Comparison of ENCODE assay signal across 14 cellular contexts in genomic region chr3:140440446-140440845, GRCh38.
A peak's percentile ranks its signal among the peaks of the same experiment; 100 is the strongest.
DNase-seq lines count a peak whose midpoint lies in the region; ATAC-seq and TF ChIP-seq lines count a peak whose summit lies in the region.
"Had no signal": no experiment of that assay in that cellular context is flagged by ENCODE, and none has a peak within 500 bp of the region (broad histone marks: within the 10 kb centered on the region; RNA-seq: fewer than 3 reads in every experiment).

No MANE protein-coding gene starts in this region.

- H3K27me3 ChIP-seq in PC-3 (ENCODE audit: low read length) (no peaks in the 10 kb centered on the region), mesenchymal stem cell (ENCODE audit: control insufficient read depth in 1 of 2, insufficient read depth in 1 of 2, low read length in 2 of 2) (no peaks in the 10 kb centered on the region)

- H3K18ac ChIP-seq in mesenchymal stem cell (ENCODE audit: low read depth in 1 of 2, low read length in 2 of 2), result no peak overlapping the region

- H3K4me1 ChIP-seq in PC-3 (ENCODE audit: insufficient read depth, low read length), result peaks cover 6% of the 10 kb centered on the region; the same call in 1 of the 2 replicates
- H3K4me1 ChIP-seq in mesenchymal stem cell (ENCODE audit: control insufficient read depth, insufficient read depth, low read depth, low read length), result peaks cover 8% of the 10 kb centered on the region

- H3K27ac ChIP-seq in PC-3 (ENCODE audit: low read length) (no peak overlapping the region), mesenchymal stem cell (ENCODE audit: low read length, poor library complexity, severe bottlenecking) (peak overlapping the region; percentile 64)

- H3K4me3 ChIP-seq in PC-3 (ENCODE audit: low read length) (no peak overlapping the region), epithelial cell of esophagus (ENCODE audit: low read length) (no peak overlapping the region), mesenchymal stem cell (ENCODE audit: insufficient read depth in 1 of 2, low read depth in 1 of 2, low read length in 2 of 2) (no peak overlapping the region)
- H3K4me3 ChIP-seq: GM12878 had no signal

- no peak overlapping the region for H2BK12ac ChIP-seq in mesenchymal stem cell (ENCODE audit: low read length in 2 of 2)

- H4K20me1 ChIP-seq in PC-3 (ENCODE audit: low read length), result no peaks in the 10 kb centered on the region

- peak; percentile 48 for DNase-seq in H4 (ENCODE audit: low spot score)
- DNase-seq in PC-3, result peak; percentile 15
- DNase-seq in epithelial cell of esophagus (ENCODE audit: low read depth), result peak; percentile 86
- no peak for DNase-seq in mesenchymal stem cell
- no peak for DNase-seq in GM10248 (ENCODE audit: extremely low spot score)
- no peak for DNase-seq in NCI-H2107 treated with DMSO at 0.1 percent for 48 hours (lab: John Stamatoyannopoulos, UW; ENCODE audit: unreplicated experiment)
- DNase-seq: AML-193; CD4-positive, CD25-positive, alpha-beta regulatory T cell; NCI-H1048; NCI-H1694; NCI-H2171 treated with DMSO at 0.1 percent for 48 hours; NCI-H510A treated with DMSO at 0.1 percent for 48 hours had no signal

- H3K79me1 ChIP-seq in mesenchymal stem cell (replicated peaks; ENCODE audit: low read length, poor library complexity, severe bottlenecking), result no peaks in the 10 kb centered on the region

- H3K4me2 ChIP-seq in PC-3 (ENCODE audit: low read length) (no peak overlapping the region), mesenchymal stem cell (ENCODE audit: low read length, poor library complexity, severe bottlenecking) (no peak overlapping the region)

- ATAC-seq in PC-3 (no peak), HG02759 (IDR thresholded peaks at IDR 0.05; ENCODE audit: unreplicated experiment) (no peak)
- ATAC-seq: GM12878 had no signal

- intact Hi-C loops in PC-3 (cut with micrococcal nuclease), result no loop called here

- no peak overlapping the region for H2BK15ac ChIP-seq in mesenchymal stem cell (ENCODE audit: low read depth, poor library complexity, severe bottlenecking)

- CTCF ChIA-PET in PC-3 (lab: Charles Lee), result no interaction called here
- CTCF ChIA-PET in GM10248 (lab: Yijun Ruan, JAX), result no interaction called here

- WGBS in mesenchymal stem cell, result 94% methylated on average over 1 of the region's 1 CpG

- H2BK5ac ChIP-seq in mesenchymal stem cell (ENCODE audit: low read depth, low read length, poor library complexity, severe bottlenecking), result no peak overlapping the region

- no peak overlapping the region for H3K9ac ChIP-seq in PC-3 (ENCODE audit: low read length)
- peak overlapping the region; percentile 42 for H3K9ac ChIP-seq in mesenchymal stem cell (ENCODE audit: low read length)

- no peak overlapping the region for H2AK5ac ChIP-seq in mesenchymal stem cell (ENCODE audit: low read length, severe bottlenecking)

- H2BK120ac ChIP-seq in mesenchymal stem cell (ENCODE audit: low read depth, low read length), result no peak overlapping the region

- no peak overlapping the region for H3K14ac ChIP-seq in mesenchymal stem cell (ENCODE audit: low read length in 2 of 2)

- no peak overlapping the region for H4K91ac ChIP-seq in mesenchymal stem cell (ENCODE audit: low read length)

- BruUV-seq in PC-3 (replicated peaks; lab: Mats Ljungman, UMichigan), result no TSS peak

- H3K79me2 ChIP-seq in PC-3 (ENCODE audit: low read length), result no peaks in the 10 kb centered on the region

- no peaks in the 10 kb centered on the region for H3K9me2 ChIP-seq in PC-3 (replicated peaks; ENCODE audit: low read length)

- no peak overlapping the region for H4K8ac ChIP-seq in mesenchymal stem cell (ENCODE audit: low read length)

- H2AFZ ChIP-seq in PC-3 (ENCODE audit: low read length) (no peak overlapping the region), mesenchymal stem cell (ENCODE audit: low read depth, low read length) (no peak overlapping the region)

- no peak overlapping the region for H3K23ac ChIP-seq in mesenchymal stem cell (ENCODE audit: low read length in 2 of 2)

- TF ChIP-seq CTCF in PC-3 (conservative IDR thresholded peaks at IDR 0.05; ENCODE audit: low read depth, low read length), result no peak
- no peak for TF ChIP-seq CTCF in epithelial cell of esophagus (IDR thresholded peaks at IDR 0.05; ENCODE audit: insufficient read depth, low read depth, low read length, missing control alignments)
- TF ChIP-seq CTCF in GM10248 (IDR thresholded peaks at IDR 0.05; ENCODE audit: control extremely low read depth, extremely low read depth, low read depth, missing control alignments), result no peak

- no peak overlapping the region for H3K4ac ChIP-seq in mesenchymal stem cell (ENCODE audit: low read depth in 1 of 2, low read length in 2 of 2)

- H3K9me3 ChIP-seq in PC-3 (ENCODE audit: low read length) (no peaks in the 10 kb centered on the region), mesenchymal stem cell (ENCODE audit: control insufficient read depth, low read length) (no peaks in the 10 kb centered on the region)

- H3F3A ChIP-seq in PC-3 (ENCODE audit: low read length, unreplicated experiment), result no peaks in the 10 kb centered on the region

- H3K36me3 ChIP-seq in PC-3 (ENCODE audit: low read depth, low read length) (no peaks in the 10 kb centered on the region), mesenchymal stem cell (ENCODE audit: control insufficient read depth in 1 of 2, insufficient read depth in 2 of 2, low read depth in 1 of 2, low read length in 2 of 2) (peaks cover 0 to 3% of the 10 kb centered on the region in 2 experiments)

- POLR2A ChIA-PET in PC-3 (lab: Charles Lee; ENCODE audit: unreplicated experiment), result no interaction called here
- POLR2A ChIA-PET in GM10248 (lab: Yijun Ruan, JAX), result no interaction called here

Comparison
In these comparisons a context has a peak if more than half of its experiments do, and no peak if none do; other contexts are left out.
1. DNase-seq: peak in H4 (single experiment), PC-3 (single experiment) and epithelial cell of esophagus (single experiment); none in mesenchymal stem cell (single experiment), GM10248 (single experiment) and NCI-H2107 treated with DMSO at 0.1 percent for 48 hours (single experiment).